Comparison of ENCODE assay signal across 8 cellular contexts in genomic region chr17:36188891-36189306, GRCh38. TPM values are rescaled to one million over a fixed set of nuclear protein-coding genes. Genes with fewer than 3 reads are reported as not detected.
DNase-seq lines count a peak whose midpoint lies in the region; ATAC-seq and TF ChIP-seq lines count a peak whose summit lies in the region.

No MANE protein-coding gene starts in this region.

- intact Hi-C loops in ascending aorta (cut with DNase I), result no loop called here

- TF ChIP-seq CTCF in ascending aorta (IDR thresholded peaks at IDR 0.05), result no peak

- no peak overlapping the region for H3K27ac Mint-ChIP-seq in activated naive CD4-positive, alpha-beta T cell treated with anti-CD3 and anti-CD28 coated beads, Interleukin-2, amount 50 U/mL, for 72 hours

- no peaks in the 10 kb centered on the region for H3K36me3 ChIP-seq in ascending aorta

- H3K4me3 ChIP-seq in ascending aorta, result no peak overlapping the region

- H3K9me3 Mint-ChIP-seq in activated naive CD4-positive, alpha-beta T cell treated with anti-CD3 and anti-CD28 coated beads, Interleukin-2, amount 50 U/mL, for 72 hours, result no peaks in the 10 kb centered on the region

- ATAC-seq in activated naive CD4-positive, alpha-beta T cell treated with anti-CD3 and anti-CD28 coated beads, Interleukin-2, amount 50 U/mL, for 72 hours, result peak; percentile 77 to 91
- peak; percentile 42 for ATAC-seq in HG03469 (IDR thresholded peaks at IDR 0.05; ENCODE audit: unreplicated experiment)
- ATAC-seq in stimulated activated naive CD8-positive, alpha-beta T cell treated with anti-CD3 and anti-CD28 coated beads, Interleukin-15, Interleukin-2, amounts not matched to agents 100 U/mL and 50 U/mL, for 24 hours, result peak; percentile 87

- no peaks in the 10 kb centered on the region for H3K36me3 Mint-ChIP-seq in activated naive CD4-positive, alpha-beta T cell treated with anti-CD3 and anti-CD28 coated beads, Interleukin-2, amount 50 U/mL, for 72 hours

- H3K27ac ChIP-seq in ascending aorta, result peak overlapping the region in 1 of 2 donors; percentile 25

- H3K4me1 ChIP-seq in ascending aorta, result no peaks in the 10 kb centered on the region

- no peaks in the 10 kb centered on the region for H3K9me3 ChIP-seq in ascending aorta

- DNase-seq in activated naive CD4-positive, alpha-beta T cell treated with anti-CD3 and anti-CD28 coated beads, Interleukin-2, amount 50 U/mL, for 72 hours (ENCODE audit: low spot score in 2 of 2), result no peak
- no peak for DNase-seq in activated naive CD4-positive, alpha-beta T cell (lab: John Stamatoyannopoulos, UW)
- DNase-seq in ascending aorta (ENCODE audit: low spot score in 2 of 2) (peak; percentile 71 to 80), DMS153 treated with DMSO at 0.1 percent for 48 hours (lab: John Stamatoyannopoulos, UW; ENCODE audit: unreplicated experiment) (no peak), NCI-H1048 (lab: John Stamatoyannopoulos, UW) (no peak)
- DNase-seq in stimulated activated naive CD8-positive, alpha-beta T cell treated with anti-CD3 and anti-CD28 coated beads, Interleukin-15, Interleukin-2, amounts not matched to agents 100 U/mL and 50 U/mL, for 24 hours, result peak; percentile 61
- no peak for DNase-seq in stimulated activated CD4-positive, alpha-beta T cell treated with anti-CD3 and anti-CD28 coated beads, Interleukin-12 subunit alpha, Interleukin-12 subunit beta, amount 100 ng/mL, for 4 hours

- no peaks in the 10 kb centered on the region for H3K27me3 ChIP-seq in ascending aorta

RNA-seq across cellular contexts. Expression of gene CCL3L1, which starts 7.7 kb away (rescaled TPM):
- 1 to 10 TPM; 2.5 to 5.6 TPM for total RNA-seq in activated naive CD4-positive, alpha-beta T cell treated with anti-CD3 and anti-CD28 coated beads, Interleukin-2, amount 50 U/mL, for 72 hours
- total RNA-seq in ascending aorta, result not detected

RNA-seq across cellular contexts. Expression of gene TBC1D3B, which starts 12.5 kb away (rescaled TPM):
- 1 to 10 TPM; 4.3 to 7.6 TPM for total RNA-seq in activated naive CD4-positive, alpha-beta T cell treated with anti-CD3 and anti-CD28 coated beads, Interleukin-2, amount 50 U/mL, for 72 hours
- not detected for total RNA-seq in ascending aorta

RNA-seq across cellular contexts. Expression of gene CCL4L2, which starts 22.0 kb away (rescaled TPM):
- total RNA-seq in activated naive CD4-positive, alpha-beta T cell treated with anti-CD3 and anti-CD28 coated beads, Interleukin-2, amount 50 U/mL, for 72 hours, result 10 to 100 TPM in 1 of 2 donors, 1 to 10 TPM in 1; 3.9 to 21.2 TPM
- total RNA-seq in ascending aorta, result not detected

Comparison
In these comparisons a context has a peak if more than half of its experiments do, and no peak if none do; other contexts are left out.
1. DNase-seq: peak in ascending aorta (2 of 2) and stimulated activated naive CD8-positive, alpha-beta T cell treated with anti-CD3 and anti-CD28 coated beads, Interleukin-15, Interleukin-2, amounts not matched to agents 100 U/mL and 50 U/mL, for 24 hours (single experiment); none in activated naive CD4-positive, alpha-beta T cell treated with anti-CD3 and anti-CD28 coated beads, Interleukin-2, amount 50 U/mL, for 72 hours (0 of 2), activated naive CD4-positive, alpha-beta T cell (0 of 4), stimulated activated CD4-positive, alpha-beta T cell treated with anti-CD3 and anti-CD28 coated beads, Interleukin-12 subunit alpha, Interleukin-12 subunit beta, amount 100 ng/mL, for 4 hours (single experiment), DMS153 treated with DMSO at 0.1 percent for 48 hours (single experiment) and NCI-H1048 (single experiment).
2. Peak in every context shown above with its lines, with median percentiles within 50 percentile points of each other: ATAC-seq.